8 cellular contexts compared by ENCODE assay signal in genomic region chr6:156471000-156471399, GRCh38.
"Had no signal": no experiment of that assay in that cellular context is flagged by ENCODE, and none has a peak within 500 bp of the region (broad histone marks: within the 10 kb centered on the region; RNA-seq: fewer than 3 reads in every experiment).

No MANE protein-coding gene starts in this region.

- DNase-seq: GDM1, GF-D8 had no signal

- ATAC-seq: GM12878 had no signal

- FAIRE-seq: G401.6, GM12878, GM12891, GM12892, GM18507, GM19239 had no signal

- H3K4me3 ChIP-seq: GM12878 had no signal
